ENCODE assay signal across 27 cellular contexts in the genomic region with DNA sequence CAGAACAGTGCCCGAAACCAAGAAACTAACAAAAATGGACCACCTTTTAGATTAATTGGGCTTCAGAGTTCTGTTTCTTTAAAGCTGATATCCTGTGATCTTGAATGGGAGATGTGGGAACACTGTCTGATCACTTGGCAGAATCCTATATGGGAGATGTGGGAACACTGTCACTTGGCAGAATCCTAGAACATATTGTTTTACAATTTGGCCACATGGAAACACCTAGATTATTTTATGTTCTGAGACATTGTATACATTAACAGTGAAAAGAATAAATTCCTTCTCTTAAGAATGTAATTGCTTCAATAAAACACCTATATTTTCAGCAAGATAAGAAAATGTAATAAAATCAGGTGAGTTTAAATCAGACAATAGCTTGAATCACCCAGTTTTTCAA. TPM values are rescaled to one million over a fixed set of nuclear protein-coding genes. Genes with fewer than 3 reads are reported as not detected.
"Had no signal": no experiment of that assay in that cellular context is flagged by ENCODE, and none has a peak within 500 bp of the region (broad histone marks: within the 10 kb centered on the region; RNA-seq: fewer than 3 reads in every experiment).

No MANE protein-coding gene starts in this region.

- ATAC-seq: K562, PC-3, Right ventricle myocardium inferior, SK-N-SH treated with all-trans-retinoic acid at 6 μM for 48 hours had no signal

- DNase-seq: Kasumi-1, MM.1S, NCI-H1092 treated with DMSO at 0.1 percent for 48 hours, NCI-H1436, NCI-H187, NCI-H2029, NCI-H2081 treated with DMSO at 0.1 percent for 48 hours, NCI-H2171, NCI-H226, NCI-H446, NCI-H510A, NCI-H524 treated with DMSO at 0.1 percent for 48 hours, NCI-H69, NCI-H774, PC-3, Peyer's patch, SHP77 treated with DMSO at 0.1 percent for 48 hours, SJCRH30 had no signal

- H3K4me3 Mint-ChIP-seq: IgD-negative memory B cell had no signal

- H3K4me1 ChIP-seq: Peyer's patch, SJCRH30 had no signal

- FAIRE-seq: K562 had no signal

- H3K27ac ChIP-seq: KMS-11, Peyer's patch, SJCRH30 had no signal

- H3K27ac Mint-ChIP-seq: IgD-negative memory B cell had no signal

- H3K4me3 ChIP-seq: K562, Peyer's patch, SJCRH30 had no signal

- H3K4me2 ChIP-seq: KMS-11 had no signal

- H3K9ac ChIP-seq: KMS-11 had no signal

- H3K9me3 ChIP-seq: Peyer's patch, SJCRH30 had no signal

- H3K36me3 ChIP-seq: Peyer's patch, SJCRH30 had no signal

- H3K27me3 ChIP-seq: Peyer's patch, SJCRH30 had no signal

RNA-seq across cellular contexts. Expression of a gene that starts 30.3 kb away (rescaled TPM):
- total RNA-seq: HT1080, M059J, OCI-LY7, PC-3, Peyer's patch, Right ventricle myocardium inferior, RPMI7951, SJCRH30 had no signal
- polyA plus RNA-seq: IgD-negative memory B cell had no signal
